In the genomic region with DNA sequence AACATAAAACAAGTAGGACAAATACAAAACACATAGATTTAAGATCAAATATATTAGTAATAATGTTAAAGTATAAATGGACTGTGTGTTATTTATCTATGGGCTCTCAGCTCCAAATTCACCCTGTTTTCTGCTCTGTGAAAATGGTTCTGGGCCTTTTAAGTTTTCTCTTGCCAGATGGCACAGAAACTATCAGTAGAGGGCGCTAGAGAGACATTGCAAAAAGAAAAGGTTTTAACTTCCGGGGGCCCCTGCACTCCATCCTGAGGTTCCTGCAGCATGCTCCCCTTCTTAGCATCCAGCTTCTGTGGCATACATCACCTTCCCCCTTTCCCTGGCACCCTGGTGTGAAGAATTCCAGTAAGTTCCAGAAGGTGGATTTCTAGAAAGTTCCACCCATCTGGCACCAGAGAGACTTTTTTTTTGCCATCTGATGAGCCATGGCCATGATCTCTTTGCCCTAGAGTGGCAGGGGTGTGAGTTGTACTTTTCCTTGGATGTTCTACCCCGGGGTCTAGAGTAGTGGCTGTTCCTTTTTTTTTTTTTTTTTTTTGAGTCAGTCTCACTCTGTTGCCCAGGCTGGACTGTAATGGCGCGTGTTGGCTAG, we compare ENCODE assay signal across 10 cellular contexts. TPM values are rescaled to one million over a fixed set of nuclear protein-coding genes. Genes with fewer than 3 reads are reported as not detected.
DNase-seq lines count a peak whose midpoint lies in the region; ATAC-seq and TF ChIP-seq lines count a peak whose summit lies in the region.
"Had no signal": no experiment of that assay in that cellular context is flagged by ENCODE, and none has a peak within 500 bp of the region (broad histone marks: within the 10 kb centered on the region; RNA-seq: fewer than 3 reads in every experiment).

No MANE protein-coding gene starts in this region.

- H3K36me3 ChIP-seq in OCI-LY3 (replicated peaks; ENCODE audit: low read depth, low read length) (no peaks in the 10 kb centered on the region), psoas muscle (ENCODE audit: insufficient read depth in 1 of 2, low read depth in 1 of 2) (no peaks in the 10 kb centered on the region)
- H3K36me3 ChIP-seq: right atrium auricular region, tibial nerve had no signal

- no peak overlapping the region for H3K9ac ChIP-seq in OCI-LY3 (ENCODE audit: low read length)

- WGBS in psoas muscle, 3 donors = 90 to 93% (median 92%) methylated on average over 5 of the region's 5 CpGs

- H3K4me1 ChIP-seq in OCI-LY3 (ENCODE audit: low read length) (peaks cover 36% of the 10 kb centered on the region), psoas muscle (no peaks in the 10 kb centered on the region)
- H3K4me1 ChIP-seq: right atrium auricular region, tibial nerve had no signal

- POLR2A ChIA-PET in AG04450 (lab: Yijun Ruan, JAX) = no interaction called here

- H2AFZ ChIP-seq in OCI-LY3 (ENCODE audit: low read depth, low read length) = no peak overlapping the region

- intact Hi-C loops in psoas muscle (cut with DNase I) = no loop called here

- DNase-seq in AG04450 (ENCODE audit: low read depth, low spot score) (no peak), GM12864 (ENCODE audit: low read depth) (no peak), fibroblast of peridontal ligament (ENCODE audit: extremely low read depth) (peak; percentile 6), C1 segment of cervical spinal cord (lab: John Stamatoyannopoulos, UW) (no peak), psoas muscle (no peak)

- H4K20me1 ChIP-seq in OCI-LY3 (ENCODE audit: insufficient read depth, low read length) = no peaks in the 10 kb centered on the region

- no peaks in the 10 kb centered on the region for H3K79me2 ChIP-seq in OCI-LY3 (ENCODE audit: low read length)

- H3K27me3 ChIP-seq in AG04450 (ENCODE audit: control insufficient read depth, insufficient read depth, low read length) (no peaks in the 10 kb centered on the region), OCI-LY3 (ENCODE audit: low read depth, low read length) (no peaks in the 10 kb centered on the region), psoas muscle (ENCODE audit: insufficient read depth in 3 of 3, low read length in 2 of 3) (no peaks in the 10 kb centered on the region)
- H3K27me3 ChIP-seq: right atrium auricular region had no signal

- H3K27ac ChIP-seq in AG04450 (ENCODE audit: low read depth, low read length) (no peak overlapping the region), OCI-LY3 (ENCODE audit: low read length) (no peak overlapping the region), psoas muscle (no peak overlapping the region)
- H3K27ac ChIP-seq: right atrium auricular region, tibial nerve had no signal

- no peak overlapping the region for H3K4me2 ChIP-seq in OCI-LY3 (ENCODE audit: low read length)

- no peak overlapping the region for H3K4me3 ChIP-seq in AG04450 (ENCODE audit: low read depth, low read length)
- H3K4me3 ChIP-seq in GM12864 (ENCODE audit: low read depth, low read length) = no peak overlapping the region
- H3K4me3 ChIP-seq in OCI-LY3 (ENCODE audit: low read length) = no peak overlapping the region
- no peak overlapping the region for H3K4me3 ChIP-seq in psoas muscle
- H3K4me3 ChIP-seq: right atrium auricular region, tibial nerve had no signal

- no peak for ATAC-seq in GM21367 (IDR thresholded peaks at IDR 0.05; ENCODE audit: unreplicated experiment)
- ATAC-seq in GM18867 (IDR thresholded peaks at IDR 0.05; ENCODE audit: unreplicated experiment) = no peak
- no peak for ATAC-seq in psoas muscle

- TF ChIP-seq CTCF in AG04450 (IDR thresholded peaks at IDR 0.05; ENCODE audit: low read depth, low read length) (peak; percentile 34), GM12864 (IDR thresholded peaks at IDR 0.05; ENCODE audit: low read depth, low read length, missing control alignments) (peak; percentile 66), OCI-LY3 (IDR thresholded peaks at IDR 0.05; ENCODE audit: low read depth, low read length) (peak; percentile 56), psoas muscle (IDR thresholded peaks at IDR 0.05) (no peak)

- CTCF ChIA-PET in AG04450 (lab: Charles Lee) = interaction anchor here (0.6 to 1.0 kb wide), 6 partner anchors 23 to 1575 kb away, joined by 3 to 4 read pairs (median 3); a partner anchor contains a TSS

- H3K9me3 ChIP-seq in AG04450 (ENCODE audit: control insufficient read depth, insufficient read depth, low read length) (peaks cover 5% of the 10 kb centered on the region; the same call in 1 of the 2 replicates), OCI-LY3 (ENCODE audit: insufficient read depth, low read length) (no peaks in the 10 kb centered on the region), psoas muscle (no peaks in the 10 kb centered on the region)
- H3K9me3 ChIP-seq: right atrium auricular region had no signal

RNA-seq across cellular contexts. Expression of a gene that starts 29.3 kb away (rescaled TPM):
- 43.4 and 59.6 TPM in 2 replicates for polyA plus RNA-seq in AG04450 (2011; rRNA removed)
- 14.8 and 17.8 TPM in 2 replicates for polyA minus RNA-seq in AG04450 (2011; rRNA and poly(A)+ RNA removed)
- total RNA-seq in psoas muscle = 10 to 100 TPM; 52.5 to 66.4 (median 57.5) TPM
- 10 to 100 TPM; 22.1 to 65.1 (median 35.0) TPM for polyA plus RNA-seq in psoas muscle

RNA-seq across cellular contexts. Expression of a gene that starts 29.4 kb away (rescaled TPM):
- polyA plus RNA-seq in AG04450 (2011; rRNA removed) = 59.4 and 89.1 TPM in 2 replicates
- 29.1 and 45.0 TPM in 2 replicates for polyA minus RNA-seq in AG04450 (2011; rRNA and poly(A)+ RNA removed)
- 10 to 100 TPM; 27.0 to 43.8 (median 30.2) TPM for total RNA-seq in psoas muscle
- 10 to 100 TPM; 25.7 to 52.9 (median 26.4) TPM for polyA plus RNA-seq in psoas muscle

RNA-seq across cellular contexts. Expression of a gene that starts 58.6 kb away (rescaled TPM):
- 12.1 and 16.5 TPM in 2 replicates for polyA plus RNA-seq in AG04450 (2011; rRNA removed)
- 5.9 and 12.2 TPM in 2 replicates for polyA minus RNA-seq in AG04450 (2011; rRNA and poly(A)+ RNA removed)
- 10 to 100 TPM; 50.9 to 99.2 (median 65.8) TPM for total RNA-seq in psoas muscle
- polyA plus RNA-seq in psoas muscle = 10 to 100 TPM; 12.2 to 45.0 (median 19.2) TPM
